In the genomic region with DNA sequence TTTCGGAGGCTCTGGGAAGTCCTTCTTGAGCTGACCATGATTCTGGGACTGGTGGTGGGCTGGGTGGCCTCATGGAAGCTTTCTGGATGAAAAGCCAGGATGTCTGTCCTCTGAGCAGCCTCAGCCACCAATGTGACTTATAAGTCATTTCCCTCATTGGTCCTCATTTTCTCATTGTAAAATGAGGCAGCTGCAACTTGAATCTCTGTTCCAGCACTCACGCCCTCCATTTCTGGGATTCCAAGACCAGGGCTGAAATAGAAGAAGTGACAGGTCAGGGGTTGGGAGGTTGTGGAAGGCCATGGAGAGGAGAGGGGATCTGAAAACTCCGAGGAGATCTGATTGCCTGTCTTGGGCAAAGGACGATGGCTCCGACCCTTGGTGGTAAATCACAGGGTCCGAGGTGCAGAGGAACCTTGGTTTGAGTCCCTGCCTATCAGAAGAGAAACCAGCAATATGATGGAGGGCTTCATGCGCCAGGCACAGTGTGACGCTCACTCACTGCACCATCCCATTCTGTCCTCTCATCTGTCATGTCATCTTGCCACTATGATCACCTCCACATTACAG, we compare ENCODE assay signal across 19 cellular contexts. TPM values are rescaled to one million over a fixed set of nuclear protein-coding genes. Genes with fewer than 3 reads are reported as not detected.
DNase-seq lines count a peak whose midpoint lies in the region; ATAC-seq and TF ChIP-seq lines count a peak whose summit lies in the region.
"Had no signal": no experiment of that assay in that cellular context is flagged by ENCODE, and none has a peak within 500 bp of the region (broad histone marks: within the 10 kb centered on the region; RNA-seq: fewer than 3 reads in every experiment).

No MANE protein-coding gene starts in this region.

- ATAC-seq in sciatic nerve (no peak), GM21390 (IDR thresholded peaks at IDR 0.05; ENCODE audit: unreplicated experiment) (no peak)
- no peak for ATAC-seq in activated CD8-positive, alpha-beta T cell treated with anti-CD3 and anti-CD28 coated beads, Interleukin-2, amount 10 ng/mL, durations not matched to agents 7 days and 5 days
- ATAC-seq: GM12878, HCT116 had no signal

- TF ChIP-seq CTCF in H9 (conservative IDR thresholded peaks at IDR 0.05) (no peak), neural progenitor cell (IDR thresholded peaks at IDR 0.05) (no peak)

- no peak overlapping the region for H2BK5ac ChIP-seq in H9 (ENCODE audit: insufficient read length, low read length)

- no peak overlapping the region for H3K56ac ChIP-seq in H9 (ENCODE audit: insufficient read length, low read depth, low read length)

- no peak overlapping the region for H2BK20ac ChIP-seq in H9 (ENCODE audit: low read depth, low read length, poor library complexity, severe bottlenecking)

- H3K79me1 ChIP-seq in H9 (ENCODE audit: insufficient read depth, low read depth, low read length, poor library complexity, severe bottlenecking), result no peaks in the 10 kb centered on the region

- no peak overlapping the region for H3K23ac ChIP-seq in H9 (ENCODE audit: insufficient read length, low read depth, low read length)

- H3K4me3 ChIP-seq in SJCRH30 (no peak overlapping the region), neural progenitor cell (no peak overlapping the region)
- H3K4me3 ChIP-seq: GM12878 had no signal

- no peaks in the 10 kb centered on the region for H4K20me1 ChIP-seq in H9 (ENCODE audit: control insufficient read depth, insufficient read depth, insufficient read length)
- H4K20me1 ChIP-seq in neural progenitor cell (ENCODE audit: low read depth), result peaks cover 29% of the 10 kb centered on the region

- H3K4me1 Mint-ChIP-seq in H9, result peaks cover 43 to 44% of the 10 kb centered on the region in 2 experiments
- peaks cover 52% of the 10 kb centered on the region for H3K4me1 Mint-ChIP-seq in neural progenitor cell
- H3K4me1 Mint-ChIP-seq in activated CD8-positive, alpha-beta T cell treated with anti-CD3 and anti-CD28 coated beads, Interleukin-2, amount 10 ng/mL, durations not matched to agents 7 days and 5 days (ENCODE audit: low read depth), result no peaks in the 10 kb centered on the region
- no peaks in the 10 kb centered on the region for H3K4me1 Mint-ChIP-seq in activated CD4-positive, alpha-beta T cell treated with anti-CD3 and anti-CD28 coated beads, Interleukin-2, amount 10 ng/mL, durations not matched to agents 7 days and 5 days

- no CpG with 5 or more reads among the region's 8 CpGs for WGBS in H9 (ENCODE audit: extremely low coverage, insufficient read length, low lambda C conversion rate)

- H3K27ac ChIP-seq in H9 (ENCODE audit: insufficient read length, low read depth, low read length), result no peak overlapping the region
- peak overlapping the region; percentile 82; the same call in 1 of the 2 replicates for H3K27ac ChIP-seq in SJCRH30
- no peak overlapping the region for H3K27ac ChIP-seq in neural progenitor cell

- no peak overlapping the region for H2BK12ac ChIP-seq in H9 (ENCODE audit: insufficient read length, low read depth, low read length)

- H3K4me3 Mint-ChIP-seq in H9 (no peak overlapping the region), neural progenitor cell (no peak overlapping the region)
- H3K4me3 Mint-ChIP-seq in activated CD8-positive, alpha-beta T cell treated with anti-CD3 and anti-CD28 coated beads, Interleukin-2, amount 10 ng/mL, durations not matched to agents 7 days and 5 days, result no peak overlapping the region
- no peak overlapping the region for H3K4me3 Mint-ChIP-seq in activated CD4-positive, alpha-beta T cell treated with anti-CD3 and anti-CD28 coated beads, Interleukin-2, amount 10 ng/mL, durations not matched to agents 7 days and 5 days
- H3K4me3 Mint-ChIP-seq: CD4-positive, alpha-beta T cell had no signal

- H4K8ac ChIP-seq in H9 (replicated peaks; ENCODE audit: insufficient read length, low read depth, low read length), result no peak overlapping the region

- H3K27me3 ChIP-seq in H9 (ENCODE audit: insufficient read depth, low read length) (no peaks in the 10 kb centered on the region; the same call in 1 of the 2 replicates), SJCRH30 (no peaks in the 10 kb centered on the region), neural progenitor cell (no peaks in the 10 kb centered on the region)

- DNase-seq in H9 (peak; percentile 8), SJCRH30 (no peak), islet precursor cell (peak; percentile 38), sciatic nerve (ENCODE audit: low spot score) (peak; percentile 27), neural progenitor cell (ENCODE audit: low spot score) (no peak)
- no peak for DNase-seq in activated CD8-positive, alpha-beta T cell treated with anti-CD3 and anti-CD28 coated beads, Interleukin-2, amount 10 ng/mL, durations not matched to agents 7 days and 5 days
- DNase-seq in activated CD4-positive, alpha-beta T cell treated with anti-CD3 and anti-CD28 coated beads, Interleukin-2, amount 10 ng/mL, durations not matched to agents 7 days and 5 days, result no peak
- DNase-seq: ACHN; Calu3; CD4-positive, alpha-beta T cell; NCI-H1436; NCI-H2081; NCI-H524 treated with DMSO at 0.1 percent for 48 hours; RPMI8226 had no signal

- H3K36me3 ChIP-seq in SJCRH30 (peaks cover 16% of the 10 kb centered on the region), neural progenitor cell (peaks cover 11% of the 10 kb centered on the region)

- CTCF ChIA-PET in activated CD8-positive, alpha-beta T cell treated with anti-CD3 and anti-CD28 coated beads, Interleukin-2, amount 10 ng/mL, durations not matched to agents 7 days and 5 days (lab: Charles Lee), result interaction anchor here (3.9 kb wide), 1 partner anchor 10 kb away, joined by 27 read pairs; no protein-coding TSS in a partner anchor
- CTCF ChIA-PET in activated CD4-positive, alpha-beta T cell treated with anti-CD3 and anti-CD28 coated beads, Interleukin-2, amount 10 ng/mL, durations not matched to agents 7 days and 5 days (lab: Charles Lee), result no interaction called here

- no peak overlapping the region for H2AFZ ChIP-seq in H9 (ENCODE audit: low read length)
- H2AFZ ChIP-seq in neural progenitor cell (replicated peaks), result no peak overlapping the region

- H3K9me3 ChIP-seq in H9 (ENCODE audit: control insufficient read depth, low read depth, low read length) (no peaks in the 10 kb centered on the region), SJCRH30 (replicated peaks) (peaks cover 6% of the 10 kb centered on the region), neural progenitor cell (ENCODE audit: low read depth) (peaks cover 6% of the 10 kb centered on the region)

- H3K9ac ChIP-seq in H9 (ENCODE audit: extremely low read depth, insufficient read length, low read length) (no peak overlapping the region), neural progenitor cell (no peak overlapping the region)

- H4K91ac ChIP-seq in H9 (ENCODE audit: insufficient read length, low read depth, low read length), result no peak overlapping the region

- no peak overlapping the region for H2AK5ac ChIP-seq in H9 (ENCODE audit: insufficient read length, low read length)

- no peak overlapping the region for H2BK15ac ChIP-seq in H9 (ENCODE audit: low read depth, low read length)

- H3K18ac ChIP-seq in H9 (ENCODE audit: insufficient read length, low read depth, low read length), result no peak overlapping the region

- no peak overlapping the region for H4K5ac ChIP-seq in H9 (ENCODE audit: insufficient read length, low read depth, low read length)

- peaks cover 28% of the 10 kb centered on the region for H3F3A ChIP-seq in neural progenitor cell (ENCODE audit: low read depth)

- no peak overlapping the region for H3T11ph ChIP-seq in H9 (ENCODE audit: low read length)

- H3K9me3 Mint-ChIP-seq in H9 (peaks cover 9 to 14% of the 10 kb centered on the region in 2 experiments; a peak in 4 of 5 replicates), neural progenitor cell (peaks cover 17% of the 10 kb centered on the region)
- H3K9me3 Mint-ChIP-seq in activated CD8-positive, alpha-beta T cell treated with anti-CD3 and anti-CD28 coated beads, Interleukin-2, amount 10 ng/mL, durations not matched to agents 7 days and 5 days (ENCODE audit: insufficient read depth), result no peaks in the 10 kb centered on the region
- no peaks in the 10 kb centered on the region for H3K9me3 Mint-ChIP-seq in activated CD4-positive, alpha-beta T cell treated with anti-CD3 and anti-CD28 coated beads, Interleukin-2, amount 10 ng/mL, durations not matched to agents 7 days and 5 days

- H3K4me1 ChIP-seq in H9 (ENCODE audit: insufficient read depth, low read length), result peaks cover 4% of the 10 kb centered on the region; the same call in 1 of the 2 replicates
- H3K4me1 ChIP-seq in SJCRH30, result peaks cover 54% of the 10 kb centered on the region
- H3K4me1 ChIP-seq in neural progenitor cell, result peaks cover 41% of the 10 kb centered on the region

- no peaks in the 10 kb centered on the region for H3K23me2 ChIP-seq in H9 (ENCODE audit: insufficient read length, low read depth, low read length, poor library complexity, severe bottlenecking)

- H3K27me3 Mint-ChIP-seq in H9 (ENCODE audit: low read depth) (peaks cover 36% of the 10 kb centered on the region), neural progenitor cell (ENCODE audit: insufficient read depth, low read depth) (no peaks in the 10 kb centered on the region)
- peaks cover 2% of the 10 kb centered on the region for H3K27me3 Mint-ChIP-seq in activated CD8-positive, alpha-beta T cell treated with anti-CD3 and anti-CD28 coated beads, Interleukin-2, amount 10 ng/mL, durations not matched to agents 7 days and 5 days (ENCODE audit: low read depth)
- peaks cover 2% of the 10 kb centered on the region for H3K27me3 Mint-ChIP-seq in activated CD4-positive, alpha-beta T cell treated with anti-CD3 and anti-CD28 coated beads, Interleukin-2, amount 10 ng/mL, durations not matched to agents 7 days and 5 days
- H3K27me3 Mint-ChIP-seq: CD4-positive, alpha-beta T cell had no signal

- H3K4me2 ChIP-seq in H9 (ENCODE audit: insufficient read depth, insufficient read length, low read length) (no peak overlapping the region), neural progenitor cell (no peak overlapping the region)

- H3K36me3 Mint-ChIP-seq in H9 (ENCODE audit: insufficient read depth in 1 of 3, low read depth in 3 of 3) (peaks cover 9 to 21% (median 20%) of the 10 kb centered on the region in 3 experiments), neural progenitor cell (peaks cover 47% of the 10 kb centered on the region)
- H3K36me3 Mint-ChIP-seq in activated CD8-positive, alpha-beta T cell treated with anti-CD3 and anti-CD28 coated beads, Interleukin-2, amount 10 ng/mL, durations not matched to agents 7 days and 5 days (ENCODE audit: low read depth), result no peaks in the 10 kb centered on the region
- peaks cover 2% of the 10 kb centered on the region for H3K36me3 Mint-ChIP-seq in activated CD4-positive, alpha-beta T cell treated with anti-CD3 and anti-CD28 coated beads, Interleukin-2, amount 10 ng/mL, durations not matched to agents 7 days and 5 days (ENCODE audit: low read depth)

- no peaks in the 10 kb centered on the region for H3K79me2 ChIP-seq in H9 (ENCODE audit: insufficient read depth, low read length)
- H3K79me2 ChIP-seq in neural progenitor cell (ENCODE audit: low read depth), result peaks cover 4% of the 10 kb centered on the region

- no peak overlapping the region for H3K14ac ChIP-seq in H9 (ENCODE audit: insufficient read depth, low read length)

- H2BK120ac ChIP-seq in H9 (ENCODE audit: low read depth, low read length, poor library complexity, severe bottlenecking), result no peak overlapping the region

- intact Hi-C loops in sciatic nerve (cut with DNase I), result no loop called here

- POLR2A ChIA-PET in activated CD8-positive, alpha-beta T cell treated with anti-CD3 and anti-CD28 coated beads, Interleukin-2, amount 10 ng/mL, durations not matched to agents 7 days and 5 days (lab: Charles Lee), result no interaction called here
- POLR2A ChIA-PET in activated CD4-positive, alpha-beta T cell treated with anti-CD3 and anti-CD28 coated beads, Interleukin-2, amount 10 ng/mL, durations not matched to agents 7 days and 5 days (lab: Charles Lee), result no interaction called here

- H3K4ac ChIP-seq in H9 (ENCODE audit: low read depth, low read length), result no peak overlapping the region

- H3K27ac Mint-ChIP-seq in H9, result no peak overlapping the region
- H3K27ac Mint-ChIP-seq in neural progenitor cell, result no peak overlapping the region
- H3K27ac Mint-ChIP-seq in activated CD8-positive, alpha-beta T cell treated with anti-CD3 and anti-CD28 coated beads, Interleukin-2, amount 10 ng/mL, durations not matched to agents 7 days and 5 days, result no peak overlapping the region
- H3K27ac Mint-ChIP-seq in activated CD4-positive, alpha-beta T cell treated with anti-CD3 and anti-CD28 coated beads, Interleukin-2, amount 10 ng/mL, durations not matched to agents 7 days and 5 days, result no peak overlapping the region
- H3K27ac Mint-ChIP-seq: CD4-positive, alpha-beta T cell had no signal

RNA-seq across cellular contexts. Expression of gene TSPAN18, which starts 38.3 kb away (rescaled TPM):
- total RNA-seq in H9 (2021) (25.3 and 26.5 TPM in 2 replicates), sciatic nerve (45.5 TPM), neural progenitor cell (ENCODE audit: low replicate concordance) (16.5 and 33.0 TPM in 2 replicates)
- total RNA-seq in SJCRH30 (2014; rRNA removed; shearing (Covaris generic)), result 28.6 and 31.5 TPM in 2 replicates
- total RNA-seq in activated CD8-positive, alpha-beta T cell treated with anti-CD3 and anti-CD28 coated beads, Interleukin-2, amount 10 ng/mL, durations not matched to agents 7 days and 5 days, result 1 to 10 TPM; 7.5 to 8.7 TPM
- 10 to 100 TPM; 22.9 to 23.5 TPM for total RNA-seq in activated CD4-positive, alpha-beta T cell treated with anti-CD3 and anti-CD28 coated beads, Interleukin-2, amount 10 ng/mL, durations not matched to agents 7 days and 5 days
- total RNA-seq: Calu3, HT1080, OCI-LY7 had no signal

Comparison
In these comparisons a context has a peak if more than half of its experiments do, and no peak if none do; other contexts are left out.
1. DNase-seq: peak in H9 (single experiment), islet precursor cell (single experiment) and sciatic nerve (single experiment); none in SJCRH30 (0 of 2), neural progenitor cell (single experiment), activated CD8-positive, alpha-beta T cell treated with anti-CD3 and anti-CD28 coated beads, Interleukin-2, amount 10 ng/mL, durations not matched to agents 7 days and 5 days (single experiment) and activated CD4-positive, alpha-beta T cell treated with anti-CD3 and anti-CD28 coated beads, Interleukin-2, amount 10 ng/mL, durations not matched to agents 7 days and 5 days (single experiment).